ENCODE assay signal across 8 cellular contexts in the genomic region with DNA sequence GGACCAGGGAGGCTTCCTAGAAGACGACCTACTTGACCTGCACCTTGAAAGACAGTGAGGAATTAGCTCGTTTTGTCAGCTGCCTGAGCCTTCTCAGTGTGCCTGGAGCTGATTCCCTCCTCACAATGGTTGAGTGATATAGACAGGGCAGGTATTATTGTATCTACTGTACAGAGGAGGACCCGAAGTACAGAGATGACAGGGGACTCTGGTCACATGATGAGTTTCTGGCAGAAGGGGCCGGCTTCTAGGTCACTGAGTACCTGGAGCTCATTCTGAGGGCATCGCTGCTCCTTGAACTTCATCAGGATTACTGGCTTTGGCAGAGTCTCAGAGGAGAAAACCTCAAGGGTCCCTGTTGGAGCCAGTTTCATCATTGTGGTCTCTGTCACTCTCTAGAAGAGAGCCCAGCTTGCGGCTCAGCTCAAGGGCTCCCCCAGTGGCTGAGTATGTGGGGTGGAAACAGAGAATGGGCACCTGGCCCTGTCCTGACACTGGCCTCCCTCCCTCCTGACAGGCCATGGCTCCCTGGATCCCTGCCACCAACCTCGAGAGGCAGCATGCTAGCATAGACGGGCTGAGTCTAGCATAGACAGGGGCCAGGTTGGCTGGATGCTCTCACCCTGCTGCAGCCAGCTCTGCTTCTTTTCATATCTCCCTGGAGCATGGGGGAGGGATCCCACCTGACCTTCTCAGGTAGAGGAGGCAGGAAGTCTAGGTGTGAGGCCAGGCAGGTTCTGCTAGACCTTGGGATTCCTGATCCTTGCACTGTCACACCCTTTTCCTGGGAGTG. TPM values are rescaled to one million over a fixed set of nuclear protein-coding genes. Genes with fewer than 3 reads are reported as not detected.
DNase-seq lines count a peak whose midpoint lies in the region; ATAC-seq and TF ChIP-seq lines count a peak whose summit lies in the region.

No MANE protein-coding gene starts in this region.

- no peak overlapping the region for H3K27ac Mint-ChIP-seq in CD14-positive monocyte

- peak overlapping the region; percentile 62 for H3K4me2 ChIP-seq in HCT116 (ENCODE audit: low read length)

- H3K9me3 Mint-ChIP-seq in CD14-positive monocyte, result peaks cover 0 to 2% (median 0%) of the 10 kb centered on the region in 7 donors

- no peaks in the 10 kb centered on the region for H3K36me3 Mint-ChIP-seq in CD14-positive monocyte

- no peaks in the 10 kb centered on the region for H3K9me2 ChIP-seq in HCT116 (ENCODE audit: insufficient read depth)

- no peak overlapping the region for H3K4me3 Mint-ChIP-seq in CD14-positive monocyte

- RAD21 ChIA-PET in HCT116 (lab: Charles Lee; ENCODE audit: low non-redundant PET in 1 of 2, low total read pairs in 2 of 2, uncharacterized antibody in 2 of 2, unreplicated experiment in 2 of 2), result interaction anchor here (0.6 to 3.5 kb wide), 9 partner anchors 20 to 60 kb away, joined by 3 to 30 read pairs (median 4); no protein-coding TSS in a partner anchor

- peaks cover 0 to 5% (median 2%) of the 10 kb centered on the region in 3 donors for H3K27me3 Mint-ChIP-seq in CD14-positive monocyte (ENCODE audit: low read depth in 3 of 3)

- H3K27ac ChIP-seq in HCT116 (ENCODE audit: low read depth, low read length) (no peak overlapping the region), sigmoid colon (peak overlapping the region; percentile 84 to 98 (median 95))

- H3K36me3 ChIP-seq in HCT116 (ENCODE audit: control insufficient read depth in 1 of 2, insufficient read depth in 2 of 2, low read length in 2 of 2) (no peaks in the 10 kb centered on the region), adipocyte (ENCODE audit: control insufficient read depth, insufficient read depth, low read length, severe bottlenecking) (peaks cover 15% of the 10 kb centered on the region), sigmoid colon (peaks cover 0 to 3% (median 0%) of the 10 kb centered on the region in 4 donors)

- 19 to 50% methylated on average over 8 of the region's 8 CpGs for WGBS in sigmoid colon, 2 donors

- no peak for TF ChIP-seq EP300 in sigmoid colon (IDR thresholded peaks at IDR 0.05)

- DNase-seq in CD14-positive monocyte (ENCODE audit: low spot score), result no peak
- peak; percentile 39 for DNase-seq in HCT116 (ENCODE audit: low read depth, low spot score)
- DNase-seq in OCI-M1 (lab: John Stamatoyannopoulos, UW), result peak; percentile 69
- peak; percentile 55 for DNase-seq in adipocyte (ENCODE audit: low read depth)
- DNase-seq in left cardiac atrium, result peak; percentile 75
- DNase-seq in sigmoid colon, result peak; percentile 96
- DNase-seq in putamen (ENCODE audit: low spot score), result no peak

- H2AFZ ChIP-seq in HCT116 (ENCODE audit: low read depth, low read length, poor library complexity, severe bottlenecking), result no peak overlapping the region

- TF ChIP-seq CTCF in CD14-positive monocyte (IDR thresholded peaks at IDR 0.05) (peak; percentile 75), HCT116 (IDR thresholded peaks at IDR 0.05 in 2 of 3, conservative IDR thresholded peaks at IDR 0.05 in 1 of 3; ENCODE audit: borderline replicate concordance in 1 of 3, insufficient read depth in 1 of 3, low read depth in 2 of 3, low read length in 2 of 3) (peak; percentile 63 to 96 (median 94); a peak in 5 of 6 replicates), sigmoid colon (IDR thresholded peaks at IDR 0.05) (peak; percentile 76 to 86 (median 84))

- H3K9me3 ChIP-seq in HCT116 (ENCODE audit: control insufficient read depth in 1 of 2, insufficient read depth in 1 of 2, low read depth in 1 of 2, low read length in 2 of 2), result no peaks in the 10 kb centered on the region
- no peaks in the 10 kb centered on the region for H3K9me3 ChIP-seq in adipocyte (ENCODE audit: control insufficient read depth, low read length)
- no peaks in the 10 kb centered on the region for H3K9me3 ChIP-seq in sigmoid colon

- no peaks in the 10 kb centered on the region; the same call in 1 of the 2 replicates for H3K79me2 ChIP-seq in HCT116 (ENCODE audit: insufficient read depth, low read length)

- POLR2A ChIA-PET in HCT116 (lab: Charles Lee), result interaction anchor here (1.6 to 1.7 kb wide), 2 partner anchors 20 to 27 kb away, joined by 5 to 16 read pairs; no protein-coding TSS in a partner anchor

- H4K20me1 ChIP-seq in HCT116 (ENCODE audit: insufficient read depth), result no peaks in the 10 kb centered on the region

- ATAC-seq in HCT116 (peak; percentile 80), left cardiac atrium (peak; percentile 57 to 60), GM18868 (IDR thresholded peaks at IDR 0.05; ENCODE audit: unreplicated experiment) (no peak)

- TF ChIP-seq POLR2A in HCT116 (IDR thresholded peaks at IDR 0.05; ENCODE audit: borderline replicate concordance, extremely low read depth, insufficient read depth, insufficient read length), result no peak
- TF ChIP-seq POLR2A in sigmoid colon (IDR thresholded peaks at IDR 0.05), result no peak

- intact Hi-C loops in CD14-positive monocyte (cut with micrococcal nuclease) (loop anchor here in 1 of 2 donors (10.0 kb wide), 1 partner anchor 49 kb away; no protein-coding TSS in a partner anchor), HCT116 (cut with micrococcal nuclease) (loop anchor here (1.0 to 5.0 kb wide), 3 partner anchors 27 to 58 kb away; no protein-coding TSS in a partner anchor), left cardiac atrium (cut with DNase I) (no loop called here), sigmoid colon (cut with DNase I) (loop anchor here (2.0 to 5.0 kb wide), 3 partner anchors 27 to 59 kb away; partner anchors contain the start of gene NFIX)

- CTCF ChIA-PET in HCT116 (lab: Charles Lee), result interaction anchor here (0.5 to 7.4 kb wide), 15 partner anchors 9 to 87 kb away, joined by 3 to 155 read pairs (median 6); no protein-coding TSS in a partner anchor

- BruUV-seq in HCT116 (replicated peaks; lab: Mats Ljungman, UMichigan), result no TSS peak

- peaks cover 6% of the 10 kb centered on the region for H3K4me1 Mint-ChIP-seq in CD14-positive monocyte

- H3K27me3 ChIP-seq in HCT116 (ENCODE audit: insufficient read depth, low read length), result no peaks in the 10 kb centered on the region
- H3K27me3 ChIP-seq in adipocyte (replicated peaks; ENCODE audit: control insufficient read depth, insufficient read depth, low read length), result no peaks in the 10 kb centered on the region
- no peaks in the 10 kb centered on the region for H3K27me3 ChIP-seq in sigmoid colon

- no peak overlapping the region for H3K4me3 ChIP-seq in HCT116 (replicated peaks in 1 of 2; ENCODE audit: low read depth in 1 of 2, low read length in 2 of 2)
- H3K4me3 ChIP-seq in adipocyte (ENCODE audit: low read length), result peak overlapping the region; percentile 11
- no peak overlapping the region for H3K4me3 ChIP-seq in sigmoid colon

- H3K9ac ChIP-seq in HCT116 (ENCODE audit: low read length) (peak overlapping the region; percentile 29; the same call in 1 of the 2 replicates), adipocyte (ENCODE audit: low read length) (peak overlapping the region; percentile 86)

- TF ChIP-seq RAD21 in HCT116 (IDR thresholded peaks at IDR 0.05; ENCODE audit: low read depth), result peak; percentile 54

- peaks cover 55 to 76% of the 10 kb centered on the region in 2 experiments for H3K4me1 ChIP-seq in HCT116 (ENCODE audit: control insufficient read depth in 1 of 2, insufficient read depth in 2 of 2, low read length in 2 of 2)
- peaks cover 96% of the 10 kb centered on the region for H3K4me1 ChIP-seq in adipocyte (ENCODE audit: control insufficient read depth, insufficient read depth, low read length)
- peaks cover 0 to 100% (median 100%) of the 10 kb centered on the region in 4 donors for H3K4me1 ChIP-seq in sigmoid colon

TF ChIP-seq in HCT116, 20 proteins besides CTCF, POLR2A, EP300 and RAD21:
- TF ChIP-seq ELF1 (IDR thresholded peaks at IDR 0.05; ENCODE audit: borderline replicate concordance, low read depth), result no peak
- TF ChIP-seq, protein P1, sequence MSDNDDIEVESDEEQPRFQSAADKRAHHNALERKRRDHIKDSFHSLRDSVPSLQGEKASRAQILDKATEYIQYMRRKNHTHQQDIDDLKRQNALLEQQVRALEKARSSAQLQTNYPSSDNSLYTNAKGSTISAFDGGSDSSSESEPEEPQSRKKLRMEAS (IDR thresholded peaks at IDR 0.05), result peak; percentile 62
- TF ChIP-seq CBX3 (IDR thresholded peaks at IDR 0.05; ENCODE audit: low read depth), result no peak; the same call in 1 of the 2 replicates
- no peak for TF ChIP-seq ZBTB33 (IDR thresholded peaks at IDR 0.05; ENCODE audit: extremely low read depth, insufficient replicate concordance, low read length)
- no peak for TF ChIP-seq SRF (IDR thresholded peaks at IDR 0.05; ENCODE audit: low read depth)
- TF ChIP-seq EZH2phosphoT487 (IDR thresholded peaks at IDR 0.05; ENCODE audit: borderline replicate concordance), result no peak
- no peak for TF ChIP-seq EGR1 (IDR thresholded peaks at IDR 0.05; ENCODE audit: low read depth)
- TF ChIP-seq ZNF274 (IDR thresholded peaks at IDR 0.05; ENCODE audit: low read depth, low read length), result no peak

RNA-seq across cellular contexts. Expression of gene NFIX, which starts 38.7 kb away (rescaled TPM):
- polyA plus RNA-seq in CD14-positive monocyte (under 1 TPM; 0.25 to 0.90 TPM), sigmoid colon (10 to 100 TPM; 10.6 to 28.2 (median 22.2) TPM)
- total RNA-seq in HCT116 (2021; ENCODE audit: unreplicated experiment) (34.8 TPM), left cardiac atrium (100 to 1,000 TPM; 117 to 133 TPM), sigmoid colon (100 to 1,000 TPM in 1 of 4 donors, 10 to 100 TPM in 3; 44.1 to 104 (median 58.5) TPM)
- polyA plus RNA-seq in HCT116 (2012), result 19.4 and 25.2 TPM in 2 replicates

Comparison
In these comparisons a context has a peak if more than half of its experiments do, and no peak if none do; other contexts are left out.
1. DNase-seq: peak in HCT116 (single experiment), OCI-M1 (single experiment), adipocyte (single experiment), left cardiac atrium (single experiment) and sigmoid colon (single experiment); none in CD14-positive monocyte (single experiment) and putamen (single experiment).
2. intact Hi-C loops: an anchor here in HCT116 (1.0 to 5.0 kb wide) and sigmoid colon (2.0 to 5.0 kb wide); none called in left cardiac atrium.
3. Peak in every context shown above with its lines, with median percentiles within 50 percentile points of each other: CTCF ChIP-seq.